In genomic region chr10:96319754-96320514, GRCh38 we compare ENCODE assay signal across 1 cellular context.
TF ChIP-seq lines count a peak whose summit lies in the region.

No MANE protein-coding gene starts in this region.

TF ChIP-seq in HepG2, 621 proteins besides CTCF, POLR2A, EP300 and RAD21:
- TF ChIP-seq MAFK (conservative IDR thresholded peaks at IDR 0.05 in 1 of 2, IDR thresholded peaks at IDR 0.05 in 1 of 2; ENCODE audit: low read length in 2 of 2) (peak; percentile 92), ZNF784 (CRISPR knock-in tag; IDR thresholded peaks at IDR 0.05; ENCODE audit: borderline replicate concordance) (no peak), MAFF (IDR thresholded peaks at IDR 0.05; ENCODE audit: low read depth, low read length) (peak; percentile 86), GTF2F1 (IDR thresholded peaks at IDR 0.05; ENCODE audit: low read length) (no peak), NFE2L2 (IDR thresholded peaks at IDR 0.05; ENCODE audit: low read length) (peak; percentile 90)
- TF ChIP-seq, protein P1, sequence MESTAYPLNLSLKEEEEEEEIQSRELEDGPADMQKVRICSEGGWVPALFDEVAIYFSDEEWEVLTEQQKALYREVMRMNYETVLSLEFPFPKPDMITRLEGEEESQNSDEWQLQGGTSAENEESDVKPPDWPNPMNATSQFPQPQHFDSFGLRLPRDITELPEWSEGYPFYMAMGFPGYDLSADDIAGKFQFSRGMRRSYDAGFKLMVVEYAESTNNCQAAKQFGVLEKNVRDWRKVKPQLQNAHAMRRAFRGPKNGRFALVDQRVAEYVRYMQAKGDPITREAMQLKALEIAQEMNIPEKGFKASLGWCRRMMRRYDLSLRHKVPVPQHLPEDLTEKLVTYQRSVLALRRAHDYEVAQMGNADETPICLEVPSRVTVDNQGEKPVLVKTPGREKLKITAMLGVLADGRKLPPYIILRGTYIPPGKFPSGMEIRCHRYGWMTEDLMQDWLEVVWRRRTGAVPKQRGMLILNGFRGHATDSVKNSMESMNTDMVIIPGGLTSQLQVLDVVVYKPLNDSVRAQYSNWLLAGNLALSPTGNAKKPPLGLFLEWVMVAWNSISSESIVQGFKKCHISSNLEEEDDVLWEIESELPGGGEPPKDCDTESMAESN (CRISPR knock-in tag; conservative IDR thresholded peaks at IDR 0.05), result no peak
